ENCODE assay signal across 20 cellular contexts in genomic region chr7:92569137-92569536, GRCh38.
"Had no signal": no experiment of that assay in that cellular context is flagged by ENCODE, and none has a peak within 500 bp of the region (broad histone marks: within the 10 kb centered on the region; RNA-seq: fewer than 3 reads in every experiment).

No MANE protein-coding gene starts in this region.

- ATAC-seq: activated CD8-positive, alpha-beta T cell treated with anti-CD3 and anti-CD28 coated beads for 36 hours; activated T-helper 17 cell treated with anti-CD3 and anti-CD28 coated beads, Interleukin-2, amount 50 U/mL, for 72 hours; left lobe of liver; mucosa of descending colon; naive thymus-derived CD8-positive, alpha-beta T cell; sciatic nerve had no signal

- H3K36me3 ChIP-seq: prostate gland had no signal

- H3K4me3 ChIP-seq: mucosa of descending colon, prostate gland, suprapubic skin had no signal

- H3K4me1 ChIP-seq: prostate gland, suprapubic skin had no signal

- H3K27ac ChIP-seq: brain microvascular endothelial cell, prostate gland, suprapubic skin, VCaP had no signal

- DNase-seq: activated CD8-positive, alpha-beta memory T cell treated with anti-CD3 and anti-CD28 coated beads, Interleukin-2, amount 50 U/mL, for 4 hours; activated CD8-positive, alpha-beta T cell treated with anti-CD3 and anti-CD28 coated beads for 36 hours; activated naive CD4-positive, alpha-beta T cell treated with anti-CD3 and anti-CD28 coated beads, Interleukin-2, amount 10 ng/mL, durations not matched to agents 7 days and 5 days; amygdala; brain microvascular endothelial cell; endodermal cell; erythroblast; islet precursor cell; mucosa of descending colon; naive thymus-derived CD8-positive, alpha-beta T cell; nucleus accumbens; stimulated activated CD4-positive, alpha-beta T cell treated with anti-CD3 and anti-CD28 coated beads, Interleukin-2, amount 100 ng/mL, for 24 hours; stimulated activated naive CD4-positive, alpha-beta T cell; T-helper 9 cell had no signal

- H3K27me3 ChIP-seq: brain microvascular endothelial cell, suprapubic skin had no signal

- H3K9me3 ChIP-seq: mucosa of descending colon, prostate gland, suprapubic skin had no signal
